21 cellular contexts compared by ENCODE assay signal in genomic region chr12:19799886-19800602, GRCh38.
DNase-seq lines count a peak whose midpoint lies in the region; ATAC-seq and TF ChIP-seq lines count a peak whose summit lies in the region.
"Had no signal": no experiment of that assay in that cellular context is flagged by ENCODE, and none has a peak within 500 bp of the region (broad histone marks: within the 10 kb centered on the region; RNA-seq: fewer than 3 reads in every experiment).

No MANE protein-coding gene starts in this region.

- 55 to 62% methylated on average over 5 of the region's 5 CpGs for WGBS in testis, 2 donors

- TF ChIP-seq POLR2A in testis (IDR thresholded peaks at IDR 0.05): no peak

- no peaks in the 10 kb centered on the region for H3K27me3 Mint-ChIP-seq in activated CD8-positive, alpha-beta T cell treated with anti-CD3 and anti-CD28 coated beads for 36 hours
- H3K27me3 Mint-ChIP-seq in activated CD8-positive, alpha-beta T cell treated with anti-CD3 and anti-CD28 coated beads, Interleukin-2, amount 10 ng/mL, durations not matched to agents 7 days and 5 days (ENCODE audit: low read depth): no peaks in the 10 kb centered on the region
- no peaks in the 10 kb centered on the region for H3K27me3 Mint-ChIP-seq in activated naive CD8-positive, alpha-beta T cell treated with anti-CD3 and anti-CD28 coated beads for 36 hours

- H3K36me3 ChIP-seq in testis (ENCODE audit: low read depth, missing control alignments): no peaks in the 10 kb centered on the region
- H3K36me3 ChIP-seq: neural progenitor cell, transverse colon had no signal

- POLR2A ChIA-PET in activated CD8-positive, alpha-beta T cell treated with anti-CD3 and anti-CD28 coated beads for 36 hours (lab: Charles Lee): interaction anchor here (0.6 kb wide), 1 partner anchor 545 kb away, joined by 4 read pairs; no protein-coding TSS in a partner anchor
- POLR2A ChIA-PET in activated CD8-positive, alpha-beta T cell treated with anti-CD3 and anti-CD28 coated beads, Interleukin-2, amount 10 ng/mL, durations not matched to agents 7 days and 5 days (lab: Charles Lee): no interaction called here

- no peak for DNase-seq in activated CD8-positive, alpha-beta T cell treated with anti-CD3 and anti-CD28 coated beads for 36 hours
- no peak for DNase-seq in activated CD8-positive, alpha-beta T cell treated with anti-CD3 and anti-CD28 coated beads, Interleukin-2, amount 10 ng/mL, durations not matched to agents 7 days and 5 days
- no peak for DNase-seq in activated naive CD8-positive, alpha-beta T cell treated with anti-CD3 and anti-CD28 coated beads for 36 hours
- DNase-seq in glomerular endothelial cell (ENCODE audit: extremely low read depth, low read depth, low spot score) (peak; percentile 48), testis (peak; percentile 43), NCI-H526 (lab: John Stamatoyannopoulos, UW) (no peak)
- DNase-seq in activated CD8-positive, alpha-beta memory T cell treated with anti-CD3 and anti-CD28 coated beads for 24 hours: no peak
- DNase-seq: activated CD4-positive, alpha-beta T cell treated with anti-CD3 and anti-CD28 coated beads, Interleukin-2, amount 50 U/mL, for 4 hours; cerebellar nuclear complex; DMS 273 treated with DMSO at 0.1 percent for 48 hours; GF-D8; left colon; NCI-H1436 treated with DMSO at 0.1 percent for 48 hours; NCI-H2171 treated with DMSO at 0.1 percent for 48 hours; NCI-H82; SW 1271; transverse colon had no signal

- TF ChIP-seq CTCF in activated CD8-positive, alpha-beta T cell treated with anti-CD3 and anti-CD28 coated beads for 36 hours (IDR thresholded peaks at IDR 0.05): no peak
- no peak for TF ChIP-seq CTCF in testis (IDR thresholded peaks at IDR 0.05)

- H3K9me3 ChIP-seq in testis: no peaks in the 10 kb centered on the region
- H3K9me3 ChIP-seq: transverse colon had no signal

- intact Hi-C loops in activated CD8-positive, alpha-beta T cell treated with anti-CD3 and anti-CD28 coated beads for 36 hours (cut with micrococcal nuclease): loop anchor here (2.0 to 5.0 kb wide), 2 partner anchors 33 to 123 kb away; no protein-coding TSS in a partner anchor
- intact Hi-C loops in testis (cut with DNase I; ENCODE audit: low total_unique reads): no loop called here

- H3K4me1 Mint-ChIP-seq in activated CD8-positive, alpha-beta T cell treated with anti-CD3 and anti-CD28 coated beads for 36 hours (ENCODE audit: low read depth): peaks cover 40% of the 10 kb centered on the region
- H3K4me1 Mint-ChIP-seq in activated CD8-positive, alpha-beta T cell treated with anti-CD3 and anti-CD28 coated beads, Interleukin-2, amount 10 ng/mL, durations not matched to agents 7 days and 5 days (ENCODE audit: low read depth): peaks cover 24% of the 10 kb centered on the region
- peaks cover 27% of the 10 kb centered on the region for H3K4me1 Mint-ChIP-seq in activated naive CD8-positive, alpha-beta T cell treated with anti-CD3 and anti-CD28 coated beads for 36 hours
- H3K4me1 Mint-ChIP-seq: neural progenitor cell had no signal

- no peak overlapping the region for H3K4me3 Mint-ChIP-seq in activated CD8-positive, alpha-beta T cell treated with anti-CD3 and anti-CD28 coated beads for 36 hours
- no peak overlapping the region for H3K4me3 Mint-ChIP-seq in activated CD8-positive, alpha-beta T cell treated with anti-CD3 and anti-CD28 coated beads, Interleukin-2, amount 10 ng/mL, durations not matched to agents 7 days and 5 days
- no peak overlapping the region for H3K4me3 Mint-ChIP-seq in activated naive CD8-positive, alpha-beta T cell treated with anti-CD3 and anti-CD28 coated beads for 36 hours
- H3K4me3 Mint-ChIP-seq: activated T-helper 1 cell treated with anti-CD3 and anti-CD28 coated beads, Interleukin-12 subunit alpha, Interleukin-12 subunit beta, Interleukin-2, Interleukin-4 antibody, amounts not matched to agents 30 ng/mL and 10 ng/mL and 1 ng/mL, durations not matched to agents 14 hours and 24 hours and 36 hours; neural progenitor cell had no signal

- H3K27me3 ChIP-seq in testis: no peaks in the 10 kb centered on the region
- H3K27me3 ChIP-seq: neural progenitor cell, transverse colon had no signal

- CTCF ChIA-PET in activated CD8-positive, alpha-beta T cell treated with anti-CD3 and anti-CD28 coated beads for 36 hours (lab: Charles Lee): no interaction called here
- CTCF ChIA-PET in activated CD8-positive, alpha-beta T cell treated with anti-CD3 and anti-CD28 coated beads, Interleukin-2, amount 10 ng/mL, durations not matched to agents 7 days and 5 days (lab: Charles Lee): no interaction called here

- peaks cover 9% of the 10 kb centered on the region for H3K36me3 Mint-ChIP-seq in activated CD8-positive, alpha-beta T cell treated with anti-CD3 and anti-CD28 coated beads for 36 hours (ENCODE audit: low read depth)
- peaks cover 3% of the 10 kb centered on the region for H3K36me3 Mint-ChIP-seq in activated CD8-positive, alpha-beta T cell treated with anti-CD3 and anti-CD28 coated beads, Interleukin-2, amount 10 ng/mL, durations not matched to agents 7 days and 5 days (ENCODE audit: low read depth)
- no peaks in the 10 kb centered on the region for H3K36me3 Mint-ChIP-seq in activated naive CD8-positive, alpha-beta T cell treated with anti-CD3 and anti-CD28 coated beads for 36 hours
- H3K36me3 Mint-ChIP-seq: neural progenitor cell had no signal

- no peak overlapping the region for H3K4me3 ChIP-seq in testis
- H3K4me3 ChIP-seq: neural progenitor cell, transverse colon had no signal

- H3K27ac ChIP-seq in testis: no peak overlapping the region
- H3K27ac ChIP-seq: C4-2B, neural progenitor cell, transverse colon had no signal

- ATAC-seq in activated CD8-positive, alpha-beta T cell treated with anti-CD3 and anti-CD28 coated beads for 36 hours: no peak
- no peak for ATAC-seq in activated CD8-positive, alpha-beta T cell treated with anti-CD3 and anti-CD28 coated beads, Interleukin-2, amount 10 ng/mL, durations not matched to agents 7 days and 5 days
- ATAC-seq in GM19463 (IDR thresholded peaks at IDR 0.05; ENCODE audit: unreplicated experiment): no peak
- ATAC-seq: left colon had no signal

- peak overlapping the region; percentile 92 for H3K27ac Mint-ChIP-seq in activated CD8-positive, alpha-beta T cell treated with anti-CD3 and anti-CD28 coated beads for 36 hours
- H3K27ac Mint-ChIP-seq in activated CD8-positive, alpha-beta T cell treated with anti-CD3 and anti-CD28 coated beads, Interleukin-2, amount 10 ng/mL, durations not matched to agents 7 days and 5 days: no peak overlapping the region
- peak overlapping the region; percentile 88 for H3K27ac Mint-ChIP-seq in activated naive CD8-positive, alpha-beta T cell treated with anti-CD3 and anti-CD28 coated beads for 36 hours
- H3K27ac Mint-ChIP-seq: activated T-helper 1 cell treated with anti-CD3 and anti-CD28 coated beads, Interleukin-12 subunit alpha, Interleukin-12 subunit beta, Interleukin-2, Interleukin-4 antibody, amounts not matched to agents 30 ng/mL and 10 ng/mL and 1 ng/mL, durations not matched to agents 14 hours and 24 hours and 36 hours; neural progenitor cell had no signal

- H3K9me3 Mint-ChIP-seq in activated CD8-positive, alpha-beta T cell treated with anti-CD3 and anti-CD28 coated beads for 36 hours: peaks cover 5% of the 10 kb centered on the region
- H3K9me3 Mint-ChIP-seq in activated CD8-positive, alpha-beta T cell treated with anti-CD3 and anti-CD28 coated beads, Interleukin-2, amount 10 ng/mL, durations not matched to agents 7 days and 5 days (ENCODE audit: insufficient read depth): peaks cover 12% of the 10 kb centered on the region
- H3K9me3 Mint-ChIP-seq in activated naive CD8-positive, alpha-beta T cell treated with anti-CD3 and anti-CD28 coated beads for 36 hours: peaks cover 2% of the 10 kb centered on the region
- H3K9me3 Mint-ChIP-seq: activated T-helper 1 cell treated with anti-CD3 and anti-CD28 coated beads, Interleukin-12 subunit alpha, Interleukin-12 subunit beta, Interleukin-2, Interleukin-4 antibody, amounts not matched to agents 30 ng/mL and 10 ng/mL and 1 ng/mL, durations not matched to agents 14 hours and 24 hours and 36 hours; neural progenitor cell had no signal

- H3K4me1 ChIP-seq in testis: no peaks in the 10 kb centered on the region
- H3K4me1 ChIP-seq: neural progenitor cell had no signal

Comparison
In these comparisons a context has a peak if more than half of its experiments do, and no peak if none do; other contexts are left out.
1. DNase-seq: peak in glomerular endothelial cell (single experiment) and testis (single experiment); none in activated CD8-positive, alpha-beta T cell treated with anti-CD3 and anti-CD28 coated beads for 36 hours (single experiment), activated CD8-positive, alpha-beta T cell treated with anti-CD3 and anti-CD28 coated beads, Interleukin-2, amount 10 ng/mL, durations not matched to agents 7 days and 5 days (single experiment), activated naive CD8-positive, alpha-beta T cell treated with anti-CD3 and anti-CD28 coated beads for 36 hours (single experiment), activated CD8-positive, alpha-beta memory T cell treated with anti-CD3 and anti-CD28 coated beads for 24 hours (single experiment) and NCI-H526 (0 of 2).